Comparison of ENCODE assay signal across 16 cellular contexts in genomic region chr21:42905195-42905594, GRCh38. TPM values are rescaled to one million over a fixed set of nuclear protein-coding genes. Genes with fewer than 3 reads are reported as not detected.
DNase-seq lines count a peak whose midpoint lies in the region; ATAC-seq and TF ChIP-seq lines count a peak whose summit lies in the region.
"Had no signal": no experiment of that assay in that cellular context is flagged by ENCODE, and none has a peak within 500 bp of the region (broad histone marks: within the 10 kb centered on the region; RNA-seq: fewer than 3 reads in every experiment).

No MANE protein-coding gene starts in this region.

- no peak overlapping the region for H3K4me3 Mint-ChIP-seq in activated CD8-positive, alpha-beta T cell treated with anti-CD3 and anti-CD28 coated beads, Interleukin-2, amount 10 ng/mL, durations not matched to agents 7 days and 5 days
- H3K4me3 Mint-ChIP-seq: CD4-positive, alpha-beta T cell; H9 had no signal

- H3K4me1 Mint-ChIP-seq in activated CD8-positive, alpha-beta T cell treated with anti-CD3 and anti-CD28 coated beads, Interleukin-2, amount 10 ng/mL, durations not matched to agents 7 days and 5 days (ENCODE audit: low read depth), result no peaks in the 10 kb centered on the region
- H3K4me1 Mint-ChIP-seq: H9 had no signal

- TF ChIP-seq CTCF in fibroblast of mammary gland (conservative IDR thresholded peaks at IDR 0.05; ENCODE audit: control insufficient read depth, insufficient read depth, low read depth, low read length), result no peak

- no peak overlapping the region for H3K4me3 ChIP-seq in fibroblast of mammary gland (ENCODE audit: control insufficient read depth, low read depth, low read length)
- H3K4me3 ChIP-seq: GM12878 had no signal

- H3K36me3 Mint-ChIP-seq in activated CD8-positive, alpha-beta T cell treated with anti-CD3 and anti-CD28 coated beads, Interleukin-2, amount 10 ng/mL, durations not matched to agents 7 days and 5 days (ENCODE audit: low read depth), result peaks cover 41% of the 10 kb centered on the region

- H3K27me3 Mint-ChIP-seq in activated CD8-positive, alpha-beta T cell treated with anti-CD3 and anti-CD28 coated beads, Interleukin-2, amount 10 ng/mL, durations not matched to agents 7 days and 5 days (ENCODE audit: low read depth), result no peaks in the 10 kb centered on the region
- H3K27me3 Mint-ChIP-seq: CD4-positive, alpha-beta T cell had no signal

- H3K9me3 Mint-ChIP-seq in activated CD8-positive, alpha-beta T cell treated with anti-CD3 and anti-CD28 coated beads, Interleukin-2, amount 10 ng/mL, durations not matched to agents 7 days and 5 days (ENCODE audit: insufficient read depth), result no peaks in the 10 kb centered on the region
- H3K9me3 Mint-ChIP-seq: CD4-positive, alpha-beta T cell had no signal

- ATAC-seq in SK-N-SH treated with all-trans-retinoic acid at 6 μM for 48 hours (peak; percentile 56), HG03469 (IDR thresholded peaks at IDR 0.05; ENCODE audit: unreplicated experiment) (no peak), GM19035 (IDR thresholded peaks at IDR 0.05; ENCODE audit: unreplicated experiment) (no peak)
- no peak for ATAC-seq in activated CD8-positive, alpha-beta T cell treated with anti-CD3 and anti-CD28 coated beads, Interleukin-2, amount 10 ng/mL, durations not matched to agents 7 days and 5 days
- ATAC-seq: GM12878, HepG2 had no signal

- POLR2A ChIA-PET in activated CD8-positive, alpha-beta T cell treated with anti-CD3 and anti-CD28 coated beads, Interleukin-2, amount 10 ng/mL, durations not matched to agents 7 days and 5 days (lab: Charles Lee), result no interaction called here

- CTCF ChIA-PET in activated CD8-positive, alpha-beta T cell treated with anti-CD3 and anti-CD28 coated beads, Interleukin-2, amount 10 ng/mL, durations not matched to agents 7 days and 5 days (lab: Charles Lee), result no interaction called here

- H3K27ac Mint-ChIP-seq in activated CD8-positive, alpha-beta T cell treated with anti-CD3 and anti-CD28 coated beads, Interleukin-2, amount 10 ng/mL, durations not matched to agents 7 days and 5 days, result no peak overlapping the region
- H3K27ac Mint-ChIP-seq: CD4-positive, alpha-beta T cell; H9 had no signal

- peak; percentile 6 for DNase-seq in EH (ENCODE audit: low read depth)
- peak; percentile 67 for DNase-seq in fibroblast of mammary gland (ENCODE audit: low read depth)
- no peak for DNase-seq in activated CD8-positive, alpha-beta T cell treated with anti-CD3 and anti-CD28 coated beads, Interleukin-2, amount 10 ng/mL, durations not matched to agents 7 days and 5 days
- DNase-seq in AG08395 (ENCODE audit: low spot score), result no peak
- DNase-seq: 8988T; Caco-2; CD4-positive, alpha-beta T cell; DMS79; GF-D8; H9 had no signal

TF ChIP-seq in SK-N-SH treated with all-trans-retinoic acid at 6 μM for 48 hours, 23 proteins besides CTCF, POLR2A, EP300 and RAD21:
- TF ChIP-seq SNAI2 (CRISPR knock-in tag; IDR thresholded peaks at IDR 0.05) (no peak), OSR1 (CRISPR knock-in tag; IDR thresholded peaks at IDR 0.05) (no peak), CSDC2 (CRISPR knock-in tag; IDR thresholded peaks at IDR 0.05) (no peak), ZNF8 (CRISPR knock-in tag; IDR thresholded peaks at IDR 0.05) (no peak), ZNF565 (CRISPR knock-in tag; conservative IDR thresholded peaks at IDR 0.05; ENCODE audit: low read depth) (no peak), ISL1 (CRISPR knock-in tag; IDR thresholded peaks at IDR 0.05) (no peak), ZC3H10 (CRISPR knock-in tag; IDR thresholded peaks at IDR 0.05) (no peak), ZFP30 (CRISPR knock-in tag; IDR thresholded peaks at IDR 0.05) (no peak), PATZ1 (CRISPR knock-in tag; IDR thresholded peaks at IDR 0.05; ENCODE audit: borderline replicate concordance) (no peak), POU6F1 (CRISPR knock-in tag; IDR thresholded peaks at IDR 0.05; ENCODE audit: borderline replicate concordance, low read depth) (no peak)
TF ChIP-seq in SK-N-SH treated with all-trans-retinoic acid at 6 μM for 48 hours: peak in this region for 0.

RNA-seq across cellular contexts. Expression of gene NDUFV3, which starts 12.1 kb away (rescaled TPM):
- total RNA-seq in activated CD8-positive, alpha-beta T cell treated with anti-CD3 and anti-CD28 coated beads, Interleukin-2, amount 10 ng/mL, durations not matched to agents 7 days and 5 days, result 10 to 100 TPM; 27.7 to 28.1 TPM

RNA-seq across cellular contexts. Expression of gene ERVH48-1, which starts 20.2 kb away (rescaled TPM):
- total RNA-seq in activated CD8-positive, alpha-beta T cell treated with anti-CD3 and anti-CD28 coated beads, Interleukin-2, amount 10 ng/mL, durations not matched to agents 7 days and 5 days, result under 1 TPM in 1 of 2 experiments, not detected in 1; 0.13 TPM
- total RNA-seq: Daoy, GM12878, HepG2 had no signal

RNA-seq across cellular contexts. Expression of gene WDR4, which starts 25.9 kb away (rescaled TPM):
- total RNA-seq in activated CD8-positive, alpha-beta T cell treated with anti-CD3 and anti-CD28 coated beads, Interleukin-2, amount 10 ng/mL, durations not matched to agents 7 days and 5 days, result 10 to 100 TPM; 35.6 to 40.9 TPM

Comparison
In these comparisons a context has a peak if more than half of its experiments do, and no peak if none do; other contexts are left out.
1. DNase-seq: peak in EH (single experiment) and fibroblast of mammary gland (single experiment); none in activated CD8-positive, alpha-beta T cell treated with anti-CD3 and anti-CD28 coated beads, Interleukin-2, amount 10 ng/mL, durations not matched to agents 7 days and 5 days (single experiment) and AG08395 (single experiment).